In genomic region chr19:2317756-2318155, GRCh38 we compare ENCODE assay signal across 21 cellular contexts. TPM values are rescaled to one million over a fixed set of nuclear protein-coding genes. Genes with fewer than 3 reads are reported as not detected.
DNase-seq lines count a peak whose midpoint lies in the region; ATAC-seq and TF ChIP-seq lines count a peak whose summit lies in the region.
"Had no signal": no experiment of that assay in that cellular context is flagged by ENCODE, and none has a peak within 500 bp of the region (broad histone marks: within the 10 kb centered on the region; RNA-seq: fewer than 3 reads in every experiment).

No MANE protein-coding gene starts in this region.

- H3K36me3 ChIP-seq in BLaER1 treated with 17β-estradiol and CSF1 and Interleukin-3, amounts not matched to agents 10 nM and 100 nM: peaks cover 11 to 22% (median 19%) of the 10 kb centered on the region in 11 experiments; a peak in 21 of 22 replicates
- H3K36me3 ChIP-seq in OCI-LY7 (ENCODE audit: insufficient read depth, low read length) (peaks cover 20% of the 10 kb centered on the region), mesenchymal stem cell (ENCODE audit: control insufficient read depth in 1 of 2, insufficient read depth in 2 of 2, low read depth in 1 of 2, low read length in 2 of 2) (peaks cover 14 to 19% of the 10 kb centered on the region in 2 experiments), adrenal gland (replicated peaks in 1 of 2) (peaks cover 0 to 4% of the 10 kb centered on the region in 2 donors)

- TF ChIP-seq CTCF in OCI-LY7 (conservative IDR thresholded peaks at IDR 0.05; ENCODE audit: low read length) (no peak), adrenal gland (IDR thresholded peaks at IDR 0.05) (no peak)

- H3K4me3 Mint-ChIP-seq in stimulated activated naive B cell treated with anti-CD40 and anti-IgM and Interleukin-4, amounts not matched to agents 10 μg/mL and 1 μg/mL and 100 μg/mL, for 72 hours: no peak overlapping the region

- H4K91ac ChIP-seq in mesenchymal stem cell (ENCODE audit: low read length): peak overlapping the region; percentile 30

- H2BK15ac ChIP-seq in mesenchymal stem cell (ENCODE audit: low read depth, poor library complexity, severe bottlenecking): no peak overlapping the region

- H3K9me3 Mint-ChIP-seq in stimulated activated naive B cell treated with anti-CD40 and anti-IgM and Interleukin-4, amounts not matched to agents 10 μg/mL and 1 μg/mL and 100 μg/mL, for 72 hours: peaks cover 7 to 9% of the 10 kb centered on the region in 2 donors

- H3K36me3 Mint-ChIP-seq in stimulated activated naive B cell treated with anti-CD40 and anti-IgM and Interleukin-4, amounts not matched to agents 10 μg/mL and 1 μg/mL and 100 μg/mL, for 72 hours: peaks cover 5 to 6% of the 10 kb centered on the region in 2 donors

- H3K23ac ChIP-seq in mesenchymal stem cell (ENCODE audit: low read length in 2 of 2): no peak overlapping the region

- H3K79me2 ChIP-seq in OCI-LY7 (ENCODE audit: insufficient read depth, low read depth, low read length): no peaks in the 10 kb centered on the region

- no peaks in the 10 kb centered on the region for H3K9me2 ChIP-seq in OCI-LY7 (ENCODE audit: insufficient read depth, low read length)

- peak overlapping the region; percentile 33 for H3K27ac Mint-ChIP-seq in stimulated activated naive B cell treated with anti-CD40 and anti-IgM and Interleukin-4, amounts not matched to agents 10 μg/mL and 1 μg/mL and 100 μg/mL, for 72 hours

- H4K8ac ChIP-seq in mesenchymal stem cell (ENCODE audit: low read length): no peak overlapping the region

- no peak overlapping the region for H2AK5ac ChIP-seq in mesenchymal stem cell (ENCODE audit: low read length, severe bottlenecking)

- peak overlapping the region; percentile 71 to 95 (median 85) for H3K4me2 ChIP-seq in BLaER1 treated with 17β-estradiol and CSF1 and Interleukin-3, amounts not matched to agents 10 nM and 100 nM
- 0 out of 2 replicates have a peak overlapping the region, but pooled peaks have one; percentile 51 for H3K4me2 ChIP-seq in OCI-LY7 (ENCODE audit: low read length)
- H3K4me2 ChIP-seq in mesenchymal stem cell (ENCODE audit: low read length, poor library complexity, severe bottlenecking): no peak overlapping the region

- no peak for ATAC-seq in stimulated activated naive B cell treated with anti-CD40 and anti-IgM and Interleukin-4, amounts not matched to agents 10 μg/mL and 1 μg/mL and 100 μg/mL, for 72 hours (replicated peaks)
- no peak for ATAC-seq in HG02623 (IDR thresholded peaks at IDR 0.05; ENCODE audit: unreplicated experiment)
- no peak for ATAC-seq in left lobe of liver

- peak overlapping the region in 1 of 2 experiments; percentile 12 for H2BK12ac ChIP-seq in mesenchymal stem cell (ENCODE audit: low read length in 2 of 2)

- peaks cover 34 to 49% of the 10 kb centered on the region in 2 donors for H3K4me1 Mint-ChIP-seq in stimulated activated naive B cell treated with anti-CD40 and anti-IgM and Interleukin-4, amounts not matched to agents 10 μg/mL and 1 μg/mL and 100 μg/mL, for 72 hours

- DNase-seq in OCI-LY7 (ENCODE audit: low spot score) (no peak), mesenchymal stem cell (no peak), adrenal gland (no peak), left lobe of liver (ENCODE audit: low spot score) (no peak)
- DNase-seq in stimulated activated naive B cell treated with anti-CD40 and anti-IgM and Interleukin-4, amounts not matched to agents 10 μg/mL and 1 μg/mL and 100 μg/mL, for 72 hours: no peak
- DNase-seq: Calu3, Kasumi-1, NCI-H1048, NCI-H1417 treated with DMSO at 0.1 percent for 48 hours, NCI-H187, NCI-H2081 treated with DMSO at 0.1 percent for 48 hours, NCI-H2171, NCI-H226, NCI-H510A, SIG-M5 had no signal

- H2BK120ac ChIP-seq in mesenchymal stem cell (ENCODE audit: low read depth, low read length): no peak overlapping the region

- H3K14ac ChIP-seq in mesenchymal stem cell (ENCODE audit: low read length in 2 of 2): no peak overlapping the region

- 93% methylated on average over 15 of the region's 25 CpGs for WGBS in mesenchymal stem cell
- WGBS in adrenal gland, 4 donors: 77 to 92% (median 85%) methylated on average over 21 to 25 of the region's 25 CpGs

- H3K9ac ChIP-seq in BLaER1 treated with 17β-estradiol and CSF1 and Interleukin-3, amounts not matched to agents 10 nM and 100 nM: peak overlapping the region in 10 of 11 experiments; percentile 26 to 60 (median 50); a peak in 16 of 22 replicates
- H3K9ac ChIP-seq in mesenchymal stem cell (ENCODE audit: low read length): no peak overlapping the region

- POLR2A ChIA-PET in OCI-LY7 (lab: Charles Lee): no interaction called here

- peaks cover 0 to 58% (median 30%) of the 10 kb centered on the region in 11 experiments; a peak in 19 of 22 replicates for H4K20me1 ChIP-seq in BLaER1 treated with 17β-estradiol and CSF1 and Interleukin-3, amounts not matched to agents 10 nM and 100 nM
- H4K20me1 ChIP-seq in OCI-LY7 (ENCODE audit: insufficient read depth, low read length): no peaks in the 10 kb centered on the region

- TF ChIP-seq POLR2A in adrenal gland (IDR thresholded peaks at IDR 0.05): no peak

- peak overlapping the region in 9 of 11 experiments; percentile 5 to 69 (median 48); a peak in 12 of 22 replicates for H3K27ac ChIP-seq in BLaER1 treated with 17β-estradiol and CSF1 and Interleukin-3, amounts not matched to agents 10 nM and 100 nM
- H3K27ac ChIP-seq in OCI-LY7 (ENCODE audit: low read depth, low read length, poor library complexity, severe bottlenecking): peak overlapping the region; percentile 58
- H3K27ac ChIP-seq in mesenchymal stem cell (ENCODE audit: low read length, poor library complexity, severe bottlenecking): no peak overlapping the region
- H3K27ac ChIP-seq in adrenal gland: no peak overlapping the region
- H3K27ac ChIP-seq: SK-N-MC had no signal

- no TSS peak for BruUV-seq in OCI-LY7 (replicated peaks; lab: Mats Ljungman, UMichigan)

- H3K79me1 ChIP-seq in mesenchymal stem cell (replicated peaks; ENCODE audit: low read length, poor library complexity, severe bottlenecking): peaks cover 5% of the 10 kb centered on the region

- no peak overlapping the region for H3K18ac ChIP-seq in mesenchymal stem cell (ENCODE audit: low read depth in 1 of 2, low read length in 2 of 2)

- H3K27me3 ChIP-seq in BLaER1 treated with 17β-estradiol and CSF1 and Interleukin-3, amounts not matched to agents 10 nM and 100 nM: peaks cover 0 to 6% (median 0%) of the 10 kb centered on the region in 11 experiments; a peak in 5 of 22 replicates
- peaks cover 3 to 7% of the 10 kb centered on the region in 2 experiments for H3K27me3 ChIP-seq in mesenchymal stem cell (ENCODE audit: control insufficient read depth in 1 of 2, insufficient read depth in 1 of 2, low read length in 2 of 2)
- H3K27me3 ChIP-seq in adrenal gland: no peaks in the 10 kb centered on the region

- H2AFZ ChIP-seq in OCI-LY7 (ENCODE audit: low read length) (no peak overlapping the region), mesenchymal stem cell (ENCODE audit: low read depth, low read length) (no peak overlapping the region)

- CTCF ChIA-PET in OCI-LY7 (lab: Charles Lee; ENCODE audit: unreplicated experiment): no interaction called here

- H3K9me3 ChIP-seq in BLaER1 treated with 17β-estradiol and CSF1 and Interleukin-3, amounts not matched to agents 10 nM and 100 nM (replicated peaks in 1 of 11): peaks cover 0 to 16% (median 12%) of the 10 kb centered on the region in 11 experiments; a peak in 17 of 22 replicates
- H3K9me3 ChIP-seq in OCI-LY7 (ENCODE audit: low read length): peaks cover 19% of the 10 kb centered on the region
- H3K9me3 ChIP-seq in mesenchymal stem cell (ENCODE audit: control insufficient read depth, low read length): peaks cover 11% of the 10 kb centered on the region
- no peaks in the 10 kb centered on the region for H3K9me3 ChIP-seq in adrenal gland (replicated peaks in 1 of 3)

- H3K4me1 ChIP-seq in BLaER1 treated with 17β-estradiol and CSF1 and Interleukin-3, amounts not matched to agents 10 nM and 100 nM: peaks cover 51 to 77% (median 72%) of the 10 kb centered on the region in 10 experiments
- H3K4me1 ChIP-seq in OCI-LY7 (ENCODE audit: insufficient read depth, low read length, poor library complexity, severe bottlenecking): peaks cover 20% of the 10 kb centered on the region
- H3K4me1 ChIP-seq in mesenchymal stem cell (ENCODE audit: control insufficient read depth, insufficient read depth, low read depth, low read length): peaks cover 2% of the 10 kb centered on the region
- no peaks in the 10 kb centered on the region for H3K4me1 ChIP-seq in adrenal gland (replicated peaks in 1 of 2)

- H3K4ac ChIP-seq in mesenchymal stem cell (ENCODE audit: low read depth in 1 of 2, low read length in 2 of 2): no peak overlapping the region

- no peak overlapping the region for H3K4me3 ChIP-seq in BLaER1 treated with 17β-estradiol and CSF1 and Interleukin-3, amounts not matched to agents 10 nM and 100 nM
- H3K4me3 ChIP-seq in OCI-LY7 (ENCODE audit: low read depth, low read length, poor library complexity, severe bottlenecking): no peak overlapping the region
- H3K4me3 ChIP-seq in mesenchymal stem cell (ENCODE audit: insufficient read depth in 1 of 2, low read depth in 1 of 2, low read length in 2 of 2): no peak overlapping the region
- H3K4me3 ChIP-seq in adrenal gland: no peak overlapping the region
- H3K4me3 ChIP-seq: SK-N-MC had no signal

- no peak overlapping the region for H2BK5ac ChIP-seq in mesenchymal stem cell (ENCODE audit: low read depth, low read length, poor library complexity, severe bottlenecking)

- intact Hi-C loops in OCI-LY7 (cut with micrococcal nuclease; ENCODE audit: unreplicated experiment): loop anchor here (5.0 kb wide), 1 partner anchor 160 kb away; no protein-coding TSS in a partner anchor
- intact Hi-C loops in adrenal gland (cut with DNase I): loop anchor here in 1 of 2 donors (10.0 kb wide), 1 partner anchor 83 kb away; the partner anchor contains the start of genes PLEKHJ1 and SF3A2

- peaks cover 6 to 7% of the 10 kb centered on the region in 2 donors for H3K27me3 Mint-ChIP-seq in stimulated activated naive B cell treated with anti-CD40 and anti-IgM and Interleukin-4, amounts not matched to agents 10 μg/mL and 1 μg/mL and 100 μg/mL, for 72 hours

RNA-seq across cellular contexts. Expression of gene LINGO3, which starts 9.8 kb away (rescaled TPM):
- 0.33 and 0.38 TPM in 2 replicates for total RNA-seq in OCI-LY7 (2014; rRNA removed; shearing (Covaris generic))
- total RNA-seq in OCI-LY7 (2022) (0.13 and 0.17 TPM in 2 replicates), adrenal gland (under 1 TPM in 1 of 8 donors, not detected in 7; 0.11 TPM), left lobe of liver (not detected)
- polyA plus RNA-seq in mesenchymal stem cell (2013, experiment 1 of 2): not detected
- not detected for polyA plus RNA-seq in mesenchymal stem cell (2013, experiment 2 of 2)
- polyA plus RNA-seq in adrenal gland: not detected
- total RNA-seq: Calu3, MCF 10A had no signal
- polyA plus RNA-seq: AG04450 had no signal

RNA-seq across cellular contexts. Expression of gene LSM7, which starts 10.6 kb away (rescaled TPM):
- total RNA-seq in OCI-LY7 (2014; rRNA removed; shearing (Covaris generic)): 288 and 321 TPM in 2 replicates
- total RNA-seq in OCI-LY7 (2022) (164 and 170 TPM in 2 replicates), adrenal gland (100 to 1,000 TPM in 3 of 8 donors, 10 to 100 TPM in 5; 50.5 to 122 (median 67.5) TPM), left lobe of liver (27.8 TPM)
- 149 TPM for polyA plus RNA-seq in mesenchymal stem cell (2013, experiment 1 of 2)
- polyA plus RNA-seq in mesenchymal stem cell (2013, experiment 2 of 2): 138 TPM
- 100 to 1,000 TPM in 2 of 3 donors, 10 to 100 TPM in 1; 24.1 to 355 (median 341) TPM for polyA plus RNA-seq in adrenal gland

RNA-seq across cellular contexts. Expression of gene SPPL2B, which starts 10.7 kb away (rescaled TPM):
- total RNA-seq in OCI-LY7 (2014; rRNA removed; shearing (Covaris generic)): 96.9 and 106 TPM in 2 replicates
- 185 and 191 TPM in 2 replicates for total RNA-seq in OCI-LY7 (2022)
- polyA plus RNA-seq in mesenchymal stem cell (2013, experiment 1 of 2): 25.7 TPM
- polyA plus RNA-seq in mesenchymal stem cell (2013, experiment 2 of 2): 24.4 TPM
- total RNA-seq in adrenal gland: 10 to 100 TPM; 18.7 to 71.0 (median 31.6) TPM
- polyA plus RNA-seq in adrenal gland: 100 to 1,000 TPM in 1 of 3 donors, 10 to 100 TPM in 1, 1 to 10 TPM in 1; 3.9 to 208 (median 72.9) TPM
- total RNA-seq in left lobe of liver: 45.0 TPM

RNA-seq across cellular contexts. Expression of gene PEAK3, which starts 35.8 kb away (rescaled TPM):
- not detected in 2 replicates for total RNA-seq in OCI-LY7 (2014; rRNA removed; shearing (Covaris generic))
- 0.18 TPM in 1 of 2 replicates, not detected in the other for total RNA-seq in OCI-LY7 (2022)
- polyA plus RNA-seq in mesenchymal stem cell (2013, experiment 1 of 2): 0.75 TPM
- 0.88 TPM for polyA plus RNA-seq in mesenchymal stem cell (2013, experiment 2 of 2)
- 1 to 10 TPM in 6 of 8 donors, under 1 TPM in 2; 0.43 to 3.2 (median 1.5) TPM for total RNA-seq in adrenal gland
- polyA plus RNA-seq in adrenal gland: under 1 TPM; 0.05 to 0.56 (median 0.27) TPM
- 0.28 TPM for total RNA-seq in left lobe of liver
- total RNA-seq: Calu3, HT-29, MCF 10A had no signal

RNA-seq across cellular contexts. Expression of gene TMPRSS9, which starts 42.3 kb away (rescaled TPM):
- 0.44 TPM in 1 of 2 replicates, not detected in the other for total RNA-seq in OCI-LY7 (2014; rRNA removed; shearing (Covaris generic))
- total RNA-seq in OCI-LY7 (2022) (0.28 TPM in 1 of 2 replicates, not detected in the other), adrenal gland (1 to 10 TPM in 5 of 8 donors, under 1 TPM in 3; 0.32 to 1.7 (median 1.3) TPM), left lobe of liver (7.5 TPM)
- polyA plus RNA-seq in mesenchymal stem cell (2013, experiment 1 of 2): not detected
- not detected for polyA plus RNA-seq in mesenchymal stem cell (2013, experiment 2 of 2)
- under 1 TPM; 0.37 to 0.81 (median 0.40) TPM for polyA plus RNA-seq in adrenal gland
- total RNA-seq: Calu3, MCF 10A had no signal
- polyA plus RNA-seq: AG04450 had no signal

Comparison
In these comparisons a context has a peak if more than half of its experiments do, and no peak if none do; other contexts are left out.
1. H3K27ac ChIP-seq: peak in BLaER1 treated with 17β-estradiol and CSF1 and Interleukin-3, amounts not matched to agents 10 nM and 100 nM (9 of 11) and OCI-LY7 (single experiment); none in mesenchymal stem cell (single experiment) and adrenal gland (0 of 5).